Comparison of ENCODE assay signal across 8 cellular contexts in the genomic region with DNA sequence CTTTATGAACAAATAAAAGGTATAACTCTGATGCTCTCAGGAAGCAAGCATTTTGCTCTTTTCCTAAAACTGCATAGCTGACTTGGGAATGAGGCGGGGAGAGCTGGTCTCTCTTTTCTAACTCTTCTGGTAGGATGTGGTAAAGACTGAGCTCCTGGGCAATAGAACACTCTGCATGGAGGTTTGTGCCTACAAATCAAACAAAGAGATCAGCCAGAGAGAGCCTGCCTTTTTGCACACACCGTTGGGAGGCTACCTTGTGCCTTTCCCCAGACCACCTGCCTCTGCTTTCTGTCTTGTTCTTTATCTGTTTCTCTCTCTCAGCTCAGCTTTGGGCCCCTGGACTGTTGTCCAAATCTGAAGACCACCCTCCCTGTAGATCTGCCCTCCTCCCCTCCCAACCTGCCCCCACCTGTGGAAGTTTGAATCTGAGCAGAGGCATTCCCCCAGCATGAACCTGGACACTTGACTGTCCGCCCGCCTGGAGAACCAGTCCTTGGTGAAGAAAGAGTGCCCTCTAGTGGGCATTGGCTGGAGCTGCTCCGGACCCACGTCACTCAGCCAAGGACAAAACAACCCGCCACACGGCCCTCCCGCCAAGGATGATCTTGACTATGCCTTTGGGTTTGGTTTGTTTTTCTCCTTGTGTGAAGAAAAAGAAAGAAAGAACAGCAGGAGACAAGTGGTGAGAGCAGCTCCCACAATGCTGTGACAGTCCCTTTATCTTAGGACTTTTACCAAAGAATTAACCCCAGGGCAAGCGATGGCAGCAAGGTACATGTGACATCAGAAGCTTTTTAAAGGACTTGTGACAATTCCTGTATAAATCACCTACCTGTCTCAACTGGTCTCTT.
DNase-seq lines count a peak whose midpoint lies in the region; ATAC-seq and TF ChIP-seq lines count a peak whose summit lies in the region.

No MANE protein-coding gene starts in this region.

- no peak overlapping the region for H3K27ac Mint-ChIP-seq in activated T-cell treated with anti-CD3 and anti-CD28 coated beads, Interleukin-2, amount 50 U/mL, for 72 hours
- peak overlapping the region; percentile 64 to 74 (median 70) for H3K27ac Mint-ChIP-seq in nephron

- H4K20me1 ChIP-seq in DND-41 (ENCODE audit: insufficient read depth, low read length) (no peaks in the 10 kb centered on the region), PC-9 (ENCODE audit: insufficient read depth) (no peaks in the 10 kb centered on the region)

- H3K79me2 ChIP-seq in DND-41 (ENCODE audit: insufficient read depth, low read length) (no peaks in the 10 kb centered on the region), PC-9 (ENCODE audit: low read depth) (peaks cover 8% of the 10 kb centered on the region)

- no peaks in the 10 kb centered on the region for H3K4me1 ChIP-seq in DND-41 (ENCODE audit: insufficient read depth, low read length)
- peaks cover 22% of the 10 kb centered on the region for H3K4me1 ChIP-seq in PC-9 (replicated peaks; ENCODE audit: insufficient read depth)
- peaks cover 23 to 76% (median 51%) of the 10 kb centered on the region in 4 donors for H3K4me1 ChIP-seq in stomach

- peaks cover 4% of the 10 kb centered on the region; the same call in 1 of the 2 replicates for H3F3A ChIP-seq in PC-9 (ENCODE audit: insufficient read depth, low read depth)

- TF ChIP-seq RAD21 in Ishikawa (IDR thresholded peaks at IDR 0.05; ENCODE audit: low read depth): peak; percentile 95

- H3K4me3 Mint-ChIP-seq in activated T-cell treated with anti-CD3 and anti-CD28 coated beads, Interleukin-2, amount 50 U/mL, for 72 hours: no peak overlapping the region
- peak overlapping the region in 1 of 3 experiments; percentile 18 for H3K4me3 Mint-ChIP-seq in nephron

- H3K27me3 Mint-ChIP-seq in activated T-cell treated with anti-CD3 and anti-CD28 coated beads, Interleukin-2, amount 50 U/mL, for 72 hours (ENCODE audit: low read depth): peaks cover 8% of the 10 kb centered on the region
- no peaks in the 10 kb centered on the region for H3K27me3 Mint-ChIP-seq in nephron (ENCODE audit: low read depth)

- no peak overlapping the region for H2AFZ ChIP-seq in DND-41 (ENCODE audit: low read depth, low read length)
- peak overlapping the region; percentile 49; the same call in 1 of the 2 replicates for H2AFZ ChIP-seq in PC-9

- CTCF ChIA-PET in PC-9 (lab: Charles Lee): interaction anchor here (0.6 to 1.5 kb wide), 5 partner anchors 14 to 619 kb away, joined by 3 to 7 read pairs (median 5); no protein-coding TSS in a partner anchor

- POLR2A ChIA-PET in PC-9 (lab: Charles Lee; ENCODE audit: unreplicated experiment): interaction anchor here (0.7 kb wide), 2 partner anchors 15 to 80 kb away, joined by 4 to 8 read pairs; no protein-coding TSS in a partner anchor

- H3K4me2 ChIP-seq in DND-41 (ENCODE audit: insufficient read depth, low read length) (no peak overlapping the region), PC-9 (peak overlapping the region; percentile 44)

- H3K4me3 ChIP-seq in DND-41 (ENCODE audit: low read depth in 1 of 2, low read length in 2 of 2) (no peak overlapping the region), PC-9 (no peak overlapping the region), fibroblast of pulmonary artery (replicated peaks; ENCODE audit: low read depth, low read length) (no peak overlapping the region), stomach (no peak overlapping the region)

- H3K4me1 Mint-ChIP-seq in activated T-cell treated with anti-CD3 and anti-CD28 coated beads, Interleukin-2, amount 50 U/mL, for 72 hours (ENCODE audit: low read depth): no peaks in the 10 kb centered on the region
- H3K4me1 Mint-ChIP-seq in nephron: peaks cover 79% of the 10 kb centered on the region

- H3K36me3 ChIP-seq in DND-41 (ENCODE audit: insufficient read depth, low read length) (no peaks in the 10 kb centered on the region), PC-9 (ENCODE audit: low read depth) (no peaks in the 10 kb centered on the region), stomach (peaks cover 0 to under 1% (median under 1%) of the 10 kb centered on the region in 4 donors)

- H3K27me3 ChIP-seq in DND-41 (ENCODE audit: insufficient read depth, low read length, poor library complexity) (peaks cover 13% of the 10 kb centered on the region), PC-9 (ENCODE audit: insufficient read depth, low read depth) (no peaks in the 10 kb centered on the region), stomach (no peaks in the 10 kb centered on the region)

- peak; percentile 64 for DNase-seq in DND-41
- peak; percentile 66 to 78 for DNase-seq in PC-9
- peak; percentile 52 to 61 for DNase-seq in activated T-cell treated with anti-CD3 and anti-CD28 coated beads, Interleukin-2, amount 50 U/mL, for 72 hours
- peak; percentile 85 for DNase-seq in fibroblast of pulmonary artery (ENCODE audit: low read depth)
- DNase-seq in stomach: peak; percentile 85

- H3K9me3 ChIP-seq in DND-41 (ENCODE audit: insufficient read depth, low read length, severe bottlenecking): no peaks in the 10 kb centered on the region
- no peaks in the 10 kb centered on the region for H3K9me3 ChIP-seq in PC-9 (ENCODE audit: insufficient read depth, low read depth)
- H3K9me3 ChIP-seq in stomach: no peaks in the 10 kb centered on the region

- H3K9me3 Mint-ChIP-seq in activated T-cell treated with anti-CD3 and anti-CD28 coated beads, Interleukin-2, amount 50 U/mL, for 72 hours: no peaks in the 10 kb centered on the region
- H3K9me3 Mint-ChIP-seq in nephron: no peaks in the 10 kb centered on the region

- no peaks in the 10 kb centered on the region for H3K36me3 Mint-ChIP-seq in activated T-cell treated with anti-CD3 and anti-CD28 coated beads, Interleukin-2, amount 50 U/mL, for 72 hours (ENCODE audit: insufficient read depth in 2 of 2)
- peaks cover 19% of the 10 kb centered on the region for H3K36me3 Mint-ChIP-seq in nephron (ENCODE audit: low read depth)

- H3K9ac ChIP-seq in DND-41 (ENCODE audit: low read depth, low read length): no peak overlapping the region

- 21 to 24% (median 23%) methylated on average over 10 of the region's 10 CpGs for WGBS in stomach, 5 donors

- no peak overlapping the region for H3K27ac ChIP-seq in DND-41 (ENCODE audit: low read length)
- peak overlapping the region; percentile 54 for H3K27ac ChIP-seq in PC-9
- peak overlapping the region in 4 of 5 donors; percentile 35 to 81 (median 74) for H3K27ac ChIP-seq in stomach

- H3K9me2 ChIP-seq in PC-9 (ENCODE audit: insufficient read depth): no peaks in the 10 kb centered on the region

- no peak for TF ChIP-seq POLR2A in stomach (IDR thresholded peaks at IDR 0.05)

- intact Hi-C loops in PC-9 (cut with micrococcal nuclease; ENCODE audit: unreplicated experiment) (loop anchor here (1.0 to 5.0 kb wide), 10 partner anchors 40 to 621 kb away; no protein-coding TSS in a partner anchor), stomach (cut with DNase I; ENCODE audit: low total_unique reads) (no loop called here)

- TF ChIP-seq EP300 in Ishikawa (IDR thresholded peaks at IDR 0.05; ENCODE audit: borderline replicate concordance): no peak
- no peak for TF ChIP-seq EP300 in stomach (IDR thresholded peaks at IDR 0.05)

- TF ChIP-seq CTCF in DND-41 (IDR thresholded peaks at IDR 0.05; ENCODE audit: borderline replicate concordance, extremely low read depth, low read length, poor library complexity, severe bottlenecking) (peak; percentile 93), PC-9 (conservative IDR thresholded peaks at IDR 0.05) (peak; percentile 95), fibroblast of pulmonary artery (IDR thresholded peaks at IDR 0.05; ENCODE audit: low read length, missing control alignments) (peak; percentile 95), nephron (IDR thresholded peaks at IDR 0.05; ENCODE audit: unreplicated experiment in 3 of 3) (peak; percentile 90 to 92 (median 91)), stomach (IDR thresholded peaks at IDR 0.05) (peak in 5 of 7 experiments; percentile 91 to 95 (median 93))

- no TSS peak for BruUV-seq in PC-9 (replicated peaks; lab: Mats Ljungman, UMichigan)

- peak; percentile 92 for ATAC-seq in DND-41 (ENCODE audit: insufficient read depth, low read depth)
- ATAC-seq in GM21717 (IDR thresholded peaks at IDR 0.05; ENCODE audit: unreplicated experiment): peak; percentile 98
- ATAC-seq in activated T-cell treated with anti-CD3 and anti-CD28 coated beads, Interleukin-2, amount 50 U/mL, for 72 hours (replicated peaks in 1 of 2): peak; percentile 55 to 60

TF ChIP-seq in Ishikawa, 13 proteins besides CTCF, POLR2A, EP300 and RAD21 (continues in another document):
- TF ChIP-seq CEBPB (IDR thresholded peaks at IDR 0.05) (no peak), YY1 (IDR thresholded peaks at IDR 0.05; ENCODE audit: low read depth) (no peak), CREB1 (IDR thresholded peaks at IDR 0.05; ENCODE audit: low read depth) (no peak), TCF12 (IDR thresholded peaks at IDR 0.05; ENCODE audit: low read depth) (no peak), NFIC (IDR thresholded peaks at IDR 0.05) (no peak), ZBTB7A (IDR thresholded peaks at IDR 0.05; ENCODE audit: low read depth) (no peak), TEAD4 (IDR thresholded peaks at IDR 0.05) (no peak), TAF1 (IDR thresholded peaks at IDR 0.05; ENCODE audit: low read depth) (no peak)
- TF ChIP-seq, protein P1, sequence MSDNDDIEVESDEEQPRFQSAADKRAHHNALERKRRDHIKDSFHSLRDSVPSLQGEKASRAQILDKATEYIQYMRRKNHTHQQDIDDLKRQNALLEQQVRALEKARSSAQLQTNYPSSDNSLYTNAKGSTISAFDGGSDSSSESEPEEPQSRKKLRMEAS (IDR thresholded peaks at IDR 0.05): no peak
